1 cellular context compared by ENCODE assay signal in genomic region chr18:49123431-49123830, GRCh38.
TF ChIP-seq lines count a peak whose summit lies in the region.

No MANE protein-coding gene starts in this region.

TF ChIP-seq in SK-N-SH, 30 proteins besides CTCF, POLR2A, EP300 and RAD21 (continued from another document):
- TF ChIP-seq JUND (IDR thresholded peaks at IDR 0.05) = no peak
- TF ChIP-seq, protein P1, sequence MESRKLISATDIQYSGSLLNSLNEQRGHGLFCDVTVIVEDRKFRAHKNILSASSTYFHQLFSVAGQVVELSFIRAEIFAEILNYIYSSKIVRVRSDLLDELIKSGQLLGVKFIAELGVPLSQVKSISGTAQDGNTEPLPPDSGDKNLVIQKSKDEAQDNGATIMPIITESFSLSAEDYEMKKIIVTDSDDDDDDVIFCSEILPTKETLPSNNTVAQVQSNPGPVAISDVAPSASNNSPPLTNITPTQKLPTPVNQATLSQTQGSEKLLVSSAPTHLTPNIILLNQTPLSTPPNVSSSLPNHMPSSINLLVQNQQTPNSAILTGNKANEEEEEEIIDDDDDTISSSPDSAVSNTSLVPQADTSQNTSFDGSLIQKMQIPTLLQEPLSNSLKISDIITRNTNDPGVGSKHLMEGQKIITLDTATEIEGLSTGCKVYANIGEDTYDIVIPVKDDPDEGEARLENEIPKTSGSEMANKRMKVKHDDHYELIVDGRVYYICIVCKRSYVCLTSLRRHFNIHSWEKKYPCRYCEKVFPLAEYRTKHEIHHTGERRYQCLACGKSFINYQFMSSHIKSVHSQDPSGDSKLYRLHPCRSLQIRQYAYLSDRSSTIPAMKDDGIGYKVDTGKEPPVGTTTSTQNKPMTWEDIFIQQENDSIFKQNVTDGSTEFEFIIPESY (IDR thresholded peaks at IDR 0.05; ENCODE audit: borderline replicate concordance, low read depth) = no peak
- TF ChIP-seq, protein P2, sequence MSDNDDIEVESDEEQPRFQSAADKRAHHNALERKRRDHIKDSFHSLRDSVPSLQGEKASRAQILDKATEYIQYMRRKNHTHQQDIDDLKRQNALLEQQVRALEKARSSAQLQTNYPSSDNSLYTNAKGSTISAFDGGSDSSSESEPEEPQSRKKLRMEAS (IDR thresholded peaks at IDR 0.05; ENCODE audit: low read depth) = no peak
- no peak for TF ChIP-seq TEAD4 (IDR thresholded peaks at IDR 0.05; ENCODE audit: borderline replicate concordance, insufficient read depth)
- no peak for TF ChIP-seq ELF1 (IDR thresholded peaks at IDR 0.05)
- TF ChIP-seq, protein P3, sequence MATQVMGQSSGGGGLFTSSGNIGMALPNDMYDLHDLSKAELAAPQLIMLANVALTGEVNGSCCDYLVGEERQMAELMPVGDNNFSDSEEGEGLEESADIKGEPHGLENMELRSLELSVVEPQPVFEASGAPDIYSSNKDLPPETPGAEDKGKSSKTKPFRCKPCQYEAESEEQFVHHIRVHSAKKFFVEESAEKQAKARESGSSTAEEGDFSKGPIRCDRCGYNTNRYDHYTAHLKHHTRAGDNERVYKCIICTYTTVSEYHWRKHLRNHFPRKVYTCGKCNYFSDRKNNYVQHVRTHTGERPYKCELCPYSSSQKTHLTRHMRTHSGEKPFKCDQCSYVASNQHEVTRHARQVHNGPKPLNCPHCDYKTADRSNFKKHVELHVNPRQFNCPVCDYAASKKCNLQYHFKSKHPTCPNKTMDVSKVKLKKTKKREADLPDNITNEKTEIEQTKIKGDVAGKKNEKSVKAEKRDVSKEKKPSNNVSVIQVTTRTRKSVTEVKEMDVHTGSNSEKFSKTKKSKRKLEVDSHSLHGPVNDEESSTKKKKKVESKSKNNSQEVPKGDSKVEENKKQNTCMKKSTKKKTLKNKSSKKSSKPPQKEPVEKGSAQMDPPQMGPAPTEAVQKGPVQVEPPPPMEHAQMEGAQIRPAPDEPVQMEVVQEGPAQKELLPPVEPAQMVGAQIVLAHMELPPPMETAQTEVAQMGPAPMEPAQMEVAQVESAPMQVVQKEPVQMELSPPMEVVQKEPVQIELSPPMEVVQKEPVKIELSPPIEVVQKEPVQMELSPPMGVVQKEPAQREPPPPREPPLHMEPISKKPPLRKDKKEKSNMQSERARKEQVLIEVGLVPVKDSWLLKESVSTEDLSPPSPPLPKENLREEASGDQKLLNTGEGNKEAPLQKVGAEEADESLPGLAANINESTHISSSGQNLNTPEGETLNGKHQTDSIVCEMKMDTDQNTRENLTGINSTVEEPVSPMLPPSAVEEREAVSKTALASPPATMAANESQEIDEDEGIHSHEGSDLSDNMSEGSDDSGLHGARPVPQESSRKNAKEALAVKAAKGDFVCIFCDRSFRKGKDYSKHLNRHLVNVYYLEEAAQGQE (IDR thresholded peaks at IDR 0.05; ENCODE audit: low read depth, low read length) = no peak
- TF ChIP-seq POLR2AphosphoS5 (IDR thresholded peaks at IDR 0.05; ENCODE audit: low read depth, low read length) = no peak
- TF ChIP-seq TCF12 (IDR thresholded peaks at IDR 0.05) = no peak
- TF ChIP-seq GABPA (IDR thresholded peaks at IDR 0.05; ENCODE audit: low read depth) = no peak
- TF ChIP-seq SIN3A (IDR thresholded peaks at IDR 0.05; ENCODE audit: borderline replicate concordance, low read depth, low read length) = no peak
- TF ChIP-seq RCOR1 (IDR thresholded peaks at IDR 0.05; ENCODE audit: low read length) = no peak
